Comparison of ENCODE assay signal across 13 cellular contexts in genomic region chr4:85953651-85954018, GRCh38.
DNase-seq lines count a peak whose midpoint lies in the region; ATAC-seq and TF ChIP-seq lines count a peak whose summit lies in the region.
"Had no signal": no experiment of that assay in that cellular context is flagged by ENCODE, and none has a peak within 500 bp of the region (broad histone marks: within the 10 kb centered on the region; RNA-seq: fewer than 3 reads in every experiment).

No MANE protein-coding gene starts in this region.

- peaks cover 31% of the 10 kb centered on the region for H3K4me1 ChIP-seq in HUES64 (ENCODE audit: insufficient read depth, low read length)
- H3K4me1 ChIP-seq in adipocyte (ENCODE audit: control insufficient read depth, insufficient read depth, low read length) = peaks cover 29% of the 10 kb centered on the region
- H3K4me1 ChIP-seq in thyroid gland = peaks cover 20 to 38% of the 10 kb centered on the region in 2 donors
- H3K4me1 ChIP-seq: ascending aorta, gastroesophageal sphincter had no signal

- no peak overlapping the region for H3K9ac ChIP-seq in HUES64 (ENCODE audit: low read depth, low read length)
- peak overlapping the region; percentile 46 for H3K9ac ChIP-seq in adipocyte (ENCODE audit: low read length)

- 55% methylated on average over 3 of the region's 3 CpGs for WGBS in HUES64
- 88 to 89% methylated on average over 3 of the region's 3 CpGs for WGBS in thyroid gland, 2 donors

- H3K36me3 ChIP-seq in HUES64 (ENCODE audit: insufficient read depth, low read length) = no peaks in the 10 kb centered on the region
- H3K36me3 ChIP-seq in adipocyte (ENCODE audit: control insufficient read depth, insufficient read depth, low read length, severe bottlenecking) = no peaks in the 10 kb centered on the region
- no peaks in the 10 kb centered on the region for H3K36me3 ChIP-seq in thyroid gland
- H3K36me3 ChIP-seq: ascending aorta, gastroesophageal sphincter had no signal

- TF ChIP-seq POLR2A in thyroid gland (IDR thresholded peaks at IDR 0.05) = no peak

- intact Hi-C loops in thyroid gland (cut with DNase I) = no loop called here

- DNase-seq in adipocyte (ENCODE audit: low read depth) (peak; percentile 61), iPS-NIHi11 (ENCODE audit: low spot score) (peak; percentile 13), thyroid gland (peak in 1 of 2 donors; percentile 13), NCI-H2029 (lab: John Stamatoyannopoulos, UW) (no peak), ureter (ENCODE audit: low spot score) (no peak)
- DNase-seq: activated CD8-positive, alpha-beta memory T cell treated with anti-CD3 and anti-CD28 coated beads, Interleukin-2, amount 10 ng/mL, durations not matched to agents 7 days and 5 days; DMS79; NCI-H2171 treated with DMSO at 0.1 percent for 48 hours had no signal

- H3K9me3 ChIP-seq in HUES64 (ENCODE audit: insufficient read depth, low read depth, low read length) (no peaks in the 10 kb centered on the region), adipocyte (ENCODE audit: control insufficient read depth, low read length) (no peaks in the 10 kb centered on the region), thyroid gland (no peaks in the 10 kb centered on the region)
- H3K9me3 ChIP-seq: ascending aorta, gastroesophageal sphincter had no signal

- H3K27me3 ChIP-seq in HUES64 (ENCODE audit: insufficient read depth, low read length) = no peaks in the 10 kb centered on the region
- no peaks in the 10 kb centered on the region for H3K27me3 ChIP-seq in adipocyte (replicated peaks; ENCODE audit: control insufficient read depth, insufficient read depth, low read length)
- H3K27me3 ChIP-seq in thyroid gland = no peaks in the 10 kb centered on the region
- H3K27me3 ChIP-seq: ascending aorta, gastroesophageal sphincter had no signal

- H3K4me3 ChIP-seq in HUES64 (ENCODE audit: low read length) (no peak overlapping the region), adipocyte (ENCODE audit: low read length) (no peak overlapping the region), thyroid gland (replicated peaks in 1 of 3) (no peak overlapping the region)
- H3K4me3 ChIP-seq: ascending aorta, gastroesophageal sphincter, SK-N-MC had no signal

- no peak for ATAC-seq in GM21423 (IDR thresholded peaks at IDR 0.05; ENCODE audit: unreplicated experiment)
- ATAC-seq: activated CD8-positive, alpha-beta memory T cell treated with anti-CD3 and anti-CD28 coated beads, Interleukin-2, amount 10 ng/mL, durations not matched to agents 7 days and 5 days; gastroesophageal sphincter had no signal

- H3K27ac ChIP-seq in HUES64 (ENCODE audit: low read depth, low read length) (peak overlapping the region; percentile 24; the same call in 1 of the 2 replicates), thyroid gland (peak overlapping the region in 2 of 3 donors; percentile 32 to 50)
- H3K27ac ChIP-seq: gastroesophageal sphincter, SK-N-MC had no signal

- TF ChIP-seq CTCF in thyroid gland (IDR thresholded peaks at IDR 0.05) = no peak

Comparison
In these comparisons a context has a peak if more than half of its experiments do, and no peak if none do; other contexts are left out.
1. DNase-seq: peak in adipocyte (single experiment) and iPS-NIHi11 (single experiment); none in NCI-H2029 (single experiment) and ureter (single experiment).